Comparison of ENCODE assay signal across 16 cellular contexts in genomic region chr11:73137262-73137941, GRCh38. TPM values are rescaled to one million over a fixed set of nuclear protein-coding genes. Genes with fewer than 3 reads are reported as not detected.
DNase-seq lines count a peak whose midpoint lies in the region; ATAC-seq and TF ChIP-seq lines count a peak whose summit lies in the region.
"Had no signal": no experiment of that assay in that cellular context is flagged by ENCODE, and none has a peak within 500 bp of the region (broad histone marks: within the 10 kb centered on the region; RNA-seq: fewer than 3 reads in every experiment).

No MANE protein-coding gene starts in this region.

- no TSS peak for BruUV-seq in A673 (replicated peaks; lab: Mats Ljungman, UMichigan)

- H3K27me3 ChIP-seq in AG04450 (ENCODE audit: control insufficient read depth, insufficient read depth, low read length) (no peaks in the 10 kb centered on the region), A673 (replicated peaks; ENCODE audit: insufficient read depth, low read depth, low read length, poor library complexity) (no peaks in the 10 kb centered on the region), neural progenitor cell (no peaks in the 10 kb centered on the region), MG63 (no peaks in the 10 kb centered on the region)
- H3K27me3 ChIP-seq: heart right ventricle, vagina had no signal

- no peaks in the 10 kb centered on the region for H3K27me3 Mint-ChIP-seq in central memory CD8-positive, alpha-beta T cell
- H3K27me3 Mint-ChIP-seq in neural progenitor cell (ENCODE audit: insufficient read depth, low read depth) = peaks cover 4% of the 10 kb centered on the region

- H3K79me2 ChIP-seq in neural progenitor cell (ENCODE audit: low read depth) = peaks cover 73% of the 10 kb centered on the region

- H3K9me3 ChIP-seq in AG04450 (ENCODE audit: control insufficient read depth, insufficient read depth, low read length) (no peaks in the 10 kb centered on the region; the same call in 1 of the 2 replicates), A673 (ENCODE audit: low read depth, low read length, poor library complexity, severe bottlenecking) (no peaks in the 10 kb centered on the region), neural progenitor cell (ENCODE audit: low read depth) (no peaks in the 10 kb centered on the region), MG63 (no peaks in the 10 kb centered on the region)
- H3K9me3 ChIP-seq: heart right ventricle, vagina had no signal

- POLR2A ChIA-PET in AG04450 (lab: Yijun Ruan, JAX) = no interaction called here
- POLR2A ChIA-PET in A673 (lab: Charles Lee; ENCODE audit: low non-redundant PET) = no interaction called here

- no peak overlapping the region for H3K9ac ChIP-seq in neural progenitor cell

- H3K4me2 ChIP-seq in neural progenitor cell = no peak overlapping the region

- H3F3A ChIP-seq in neural progenitor cell (ENCODE audit: low read depth) = peaks cover 24% of the 10 kb centered on the region

- ATAC-seq in central memory CD8-positive, alpha-beta T cell (replicated peaks; ENCODE audit: extremely low read depth, poor library complexity, severe bottlenecking) = no peak
- ATAC-seq: heart right ventricle, left cardiac atrium had no signal

- no peaks in the 10 kb centered on the region for H3K36me3 ChIP-seq in A673 (ENCODE audit: insufficient read depth, low read length, poor library complexity, severe bottlenecking)
- H3K36me3 ChIP-seq in neural progenitor cell = no peaks in the 10 kb centered on the region
- H3K36me3 ChIP-seq in MG63 = peaks cover 9% of the 10 kb centered on the region
- H3K36me3 ChIP-seq: vagina had no signal

- H4K20me1 ChIP-seq in neural progenitor cell (ENCODE audit: low read depth) = peaks cover 10% of the 10 kb centered on the region

- CTCF ChIA-PET in AG04450 (lab: Charles Lee) (interaction anchor here (1.0 kb wide), 1 partner anchor 25 kb away, joined by 3 read pairs; no protein-coding TSS in a partner anchor), A673 (lab: Charles Lee) (interaction anchor here (0.5 kb wide), 1 partner anchor 30 kb away, joined by 3 read pairs; no protein-coding TSS in a partner anchor)

- peaks cover 20% of the 10 kb centered on the region for H3K4me1 ChIP-seq in A673 (ENCODE audit: insufficient read depth, low read length, poor library complexity, severe bottlenecking)
- peaks cover 15% of the 10 kb centered on the region for H3K4me1 ChIP-seq in neural progenitor cell

- peak overlapping the region; percentile 2 for H3K27ac Mint-ChIP-seq in central memory CD8-positive, alpha-beta T cell (ENCODE audit: low read depth)
- no peak overlapping the region for H3K27ac Mint-ChIP-seq in neural progenitor cell

- peaks cover 43% of the 10 kb centered on the region for H3K36me3 Mint-ChIP-seq in central memory CD8-positive, alpha-beta T cell (ENCODE audit: insufficient read depth)
- peaks cover 16% of the 10 kb centered on the region for H3K36me3 Mint-ChIP-seq in neural progenitor cell

- intact Hi-C loops in A673 (cut with micrococcal nuclease; ENCODE audit: unreplicated experiment) = no loop called here

- H2AFZ ChIP-seq in neural progenitor cell (replicated peaks) = no peak overlapping the region

- H3K27ac ChIP-seq in AG04450 (ENCODE audit: low read depth, low read length) (no peak overlapping the region), A673 (ENCODE audit: low read depth, low read length, poor library complexity, severe bottlenecking) (no peak overlapping the region), neural progenitor cell (no peak overlapping the region)
- H3K27ac ChIP-seq: vagina, WERI-Rb-1 had no signal

- TF ChIP-seq CTCF in AG04450 (IDR thresholded peaks at IDR 0.05; ENCODE audit: low read depth, low read length) (peak; percentile 9), A673 (conservative IDR thresholded peaks at IDR 0.05; ENCODE audit: low read depth, low read length) (no peak; the same call in 1 of the 2 replicates), neural progenitor cell (IDR thresholded peaks at IDR 0.05) (no peak)

- no peak for DNase-seq in AG04450 (ENCODE audit: low read depth, low spot score)
- peak; percentile 24 for DNase-seq in GDM1 (lab: John Stamatoyannopoulos, UW)
- DNase-seq in NOMO-1 treated with DMSO at 0.1 percent for 48 hours (lab: John Stamatoyannopoulos, UW; ENCODE audit: unreplicated experiment) = peak; percentile 39
- DNase-seq in central memory CD8-positive, alpha-beta T cell (ENCODE audit: low spot score in 2 of 2) = no peak
- DNase-seq in foreskin melanocyte = no peak
- no peak for DNase-seq in A673 (ENCODE audit: low spot score)
- no peak for DNase-seq in neural progenitor cell (ENCODE audit: low spot score)
- no peak for DNase-seq in MG63
- DNase-seq: heart right ventricle, left cardiac atrium, MM.1S, NCI-H345, occipital lobe, RPMI8226, WERI-Rb-1 had no signal

- H3K4me3 ChIP-seq in AG04450 (ENCODE audit: low read depth, low read length) (no peak overlapping the region), A673 (ENCODE audit: low read depth, low read length, poor library complexity, severe bottlenecking) (no peak overlapping the region), neural progenitor cell (no peak overlapping the region), MG63 (no peak overlapping the region)
- H3K4me3 ChIP-seq: heart right ventricle, vagina had no signal

- H3K4me1 Mint-ChIP-seq in central memory CD8-positive, alpha-beta T cell = peaks cover 34% of the 10 kb centered on the region
- H3K4me1 Mint-ChIP-seq in neural progenitor cell = peaks cover 23% of the 10 kb centered on the region

- H3K9me3 Mint-ChIP-seq in central memory CD8-positive, alpha-beta T cell = no peaks in the 10 kb centered on the region
- H3K9me3 Mint-ChIP-seq in neural progenitor cell = no peaks in the 10 kb centered on the region

- H3K4me3 Mint-ChIP-seq in central memory CD8-positive, alpha-beta T cell = no peak overlapping the region
- H3K4me3 Mint-ChIP-seq in neural progenitor cell = no peak overlapping the region

RNA-seq across cellular contexts. Expression of gene FCHSD2, which starts 4.7 kb away (rescaled TPM):
- 21.2 and 24.7 TPM in 2 replicates for polyA plus RNA-seq in AG04450 (2011; rRNA removed)
- 18.0 and 18.3 TPM in 2 replicates for polyA minus RNA-seq in AG04450 (2011; rRNA and poly(A)+ RNA removed)
- total RNA-seq in A673 (2021) (40.0 and 44.7 TPM in 2 replicates), neural progenitor cell (ENCODE audit: low replicate concordance) (15.6 and 22.2 TPM in 2 replicates)
- total RNA-seq in MG63 (2014; rRNA removed; shearing (Covaris generic); ENCODE audit: low replicate concordance) = 8.2 and 18.1 TPM in 2 replicates

Comparison
In these comparisons a context has a peak if more than half of its experiments do, and no peak if none do; other contexts are left out.
1. DNase-seq: peak in GDM1 (single experiment) and NOMO-1 treated with DMSO at 0.1 percent for 48 hours (single experiment); none in AG04450 (single experiment), central memory CD8-positive, alpha-beta T cell (0 of 2), foreskin melanocyte (single experiment), A673 (single experiment), neural progenitor cell (single experiment) and MG63 (single experiment).